In the genomic region with DNA sequence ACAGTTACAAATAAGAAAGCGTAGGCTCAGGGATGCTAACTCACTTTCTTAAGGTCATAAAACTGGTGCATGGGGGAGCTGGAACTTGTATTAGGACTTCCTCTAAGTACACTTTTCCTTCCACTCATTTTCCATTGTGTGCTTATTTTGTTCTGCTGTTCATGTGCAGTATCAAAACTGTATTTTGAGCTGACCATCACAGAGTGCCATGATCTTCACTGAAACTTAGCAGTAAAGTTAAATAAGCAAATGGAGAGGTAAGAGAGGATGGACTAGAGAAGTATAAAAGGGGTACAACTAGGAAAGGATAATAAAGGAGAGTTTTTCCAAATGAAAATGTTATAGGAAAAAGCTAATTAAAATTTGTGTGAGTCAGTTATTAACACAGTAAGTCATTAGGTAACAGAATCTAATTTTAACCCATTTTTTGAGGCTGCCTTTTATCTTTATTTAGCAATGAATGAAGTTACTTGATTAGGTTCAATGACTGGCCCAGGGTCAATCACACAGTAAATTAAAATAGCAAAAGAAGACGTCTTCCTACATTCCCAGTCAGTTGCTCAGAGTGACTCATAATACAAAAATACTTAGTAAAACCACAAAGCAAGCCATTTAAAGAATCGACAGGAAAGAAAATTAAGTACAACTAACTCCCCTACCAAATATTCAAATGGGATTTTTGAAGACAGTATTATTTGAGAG, we compare ENCODE assay signal across 9 cellular contexts.
DNase-seq lines count a peak whose midpoint lies in the region; ATAC-seq and TF ChIP-seq lines count a peak whose summit lies in the region.
"Had no signal": no experiment of that assay in that cellular context is flagged by ENCODE, and none has a peak within 500 bp of the region (broad histone marks: within the 10 kb centered on the region; RNA-seq: fewer than 3 reads in every experiment).

No MANE protein-coding gene starts in this region.

- H3K4me3 ChIP-seq in fibroblast of lung (replicated peaks in 1 of 4; ENCODE audit: control extremely low read depth in 1 of 4, insufficient read depth in 1 of 4, low read depth in 3 of 4, low read length in 4 of 4) (no peak overlapping the region), dorsolateral prefrontal cortex (no peak overlapping the region), Peyer's patch (no peak overlapping the region)

- H3K4me2 ChIP-seq in fibroblast of lung (ENCODE audit: extremely low read depth, insufficient read depth, low read length), result no peak overlapping the region
- no peak overlapping the region for H3K4me2 ChIP-seq in H9 (ENCODE audit: insufficient read depth, insufficient read length, low read length)

- no peak overlapping the region for H3T11ph ChIP-seq in H9 (ENCODE audit: low read length)

- H3K27ac Mint-ChIP-seq in natural killer cell treated with Interleukin-12 subunit alpha and Interleukin-12 subunit beta and Interleukin-15 and Interleukin-18, amount 100 ng/mL, for 72 hours, result peak overlapping the region; percentile 55 to 77
- H3K27ac Mint-ChIP-seq in natural killer cell (no peak overlapping the region), H9 (no peak overlapping the region)

- H2BK5ac ChIP-seq in H9 (ENCODE audit: insufficient read length, low read length), result no peak overlapping the region

- H3K9me3 Mint-ChIP-seq in natural killer cell treated with Interleukin-12 subunit alpha and Interleukin-12 subunit beta and Interleukin-15 and Interleukin-18, amount 100 ng/mL, for 72 hours, result peaks cover under 1% of the 10 kb centered on the region
- H3K9me3 Mint-ChIP-seq in natural killer cell (peaks cover 0 to 4% of the 10 kb centered on the region in 2 donors), H9 (no peaks in the 10 kb centered on the region; a peak in 1 of 5 replicates)

- ATAC-seq in natural killer cell treated with Interleukin-12 subunit alpha and Interleukin-12 subunit beta and Interleukin-15 and Interleukin-18, amount 100 ng/mL, for 72 hours, result peak in 1 of 2 donors; percentile 56
- ATAC-seq in natural killer cell (no peak), SK-N-SH treated with all-trans-retinoic acid at 6 μM for 48 hours (peak; percentile 90)

- H3K4me1 Mint-ChIP-seq in natural killer cell treated with Interleukin-12 subunit alpha and Interleukin-12 subunit beta and Interleukin-15 and Interleukin-18, amount 100 ng/mL, for 72 hours (ENCODE audit: low read depth in 2 of 2), result peaks cover 9 to 19% of the 10 kb centered on the region in 2 donors
- H3K4me1 Mint-ChIP-seq in natural killer cell (peaks cover 9% of the 10 kb centered on the region in 2 donors), H9 (peaks cover 0 to 6% of the 10 kb centered on the region in 2 experiments; a peak in 2 of 4 replicates)

- H2BK12ac ChIP-seq in H9 (ENCODE audit: insufficient read length, low read depth, low read length), result no peak overlapping the region

- no peak overlapping the region for H3K23ac ChIP-seq in H9 (ENCODE audit: insufficient read length, low read depth, low read length)

- no peak overlapping the region for H3K18ac ChIP-seq in H9 (ENCODE audit: insufficient read length, low read depth, low read length)

- no peaks in the 10 kb centered on the region for H3K27me3 ChIP-seq in fibroblast of lung (ENCODE audit: control insufficient read depth, insufficient read depth, low read length)
- H3K27me3 ChIP-seq in H9 (ENCODE audit: insufficient read depth, low read length), result no peaks in the 10 kb centered on the region
- H3K27me3 ChIP-seq in dorsolateral prefrontal cortex, result no peaks in the 10 kb centered on the region
- no peaks in the 10 kb centered on the region for H3K27me3 ChIP-seq in Peyer's patch

- H3K56ac ChIP-seq in H9 (ENCODE audit: insufficient read length, low read depth, low read length), result no peak overlapping the region

- no peak overlapping the region for H3K14ac ChIP-seq in H9 (ENCODE audit: insufficient read depth, low read length)

- H2BK120ac ChIP-seq in H9 (ENCODE audit: low read depth, low read length, poor library complexity, severe bottlenecking), result no peak overlapping the region

- no peak for TF ChIP-seq POLR2A in Peyer's patch (IDR thresholded peaks at IDR 0.05)

- H3K27ac ChIP-seq in fibroblast of lung (ENCODE audit: insufficient read depth, low read length) (no peak overlapping the region), H9 (ENCODE audit: insufficient read length, low read depth, low read length) (no peak overlapping the region), dorsolateral prefrontal cortex (no peak overlapping the region), Peyer's patch (no peak overlapping the region)

- peak overlapping the region; percentile 38 for H3K4me3 Mint-ChIP-seq in natural killer cell treated with Interleukin-12 subunit alpha and Interleukin-12 subunit beta and Interleukin-15 and Interleukin-18, amount 100 ng/mL, for 72 hours
- H3K4me3 Mint-ChIP-seq in natural killer cell, result no peak overlapping the region
- H3K4me3 Mint-ChIP-seq in H9, result no peak overlapping the region

- no peak overlapping the region for H4K5ac ChIP-seq in H9 (ENCODE audit: insufficient read length, low read depth, low read length)

- H2AFZ ChIP-seq in fibroblast of lung (ENCODE audit: low read length) (no peak overlapping the region), H9 (ENCODE audit: low read length) (no peak overlapping the region)

- intact Hi-C loops in natural killer cell (cut with micrococcal nuclease), result no loop called here
- intact Hi-C loops in dorsolateral prefrontal cortex (cut with DNase I), result no loop called here

- no peak overlapping the region for H4K91ac ChIP-seq in H9 (ENCODE audit: insufficient read length, low read depth, low read length)

- H3K23me2 ChIP-seq in H9 (ENCODE audit: insufficient read length, low read depth, low read length, poor library complexity, severe bottlenecking), result no peaks in the 10 kb centered on the region

- H3K9me3 ChIP-seq in fibroblast of lung (ENCODE audit: control insufficient read depth, insufficient read depth, low read depth, low read length) (no peaks in the 10 kb centered on the region), H9 (ENCODE audit: control insufficient read depth, low read depth, low read length) (no peaks in the 10 kb centered on the region), Peyer's patch (no peaks in the 10 kb centered on the region)

- no peaks in the 10 kb centered on the region for H3K27me3 Mint-ChIP-seq in natural killer cell treated with Interleukin-12 subunit alpha and Interleukin-12 subunit beta and Interleukin-15 and Interleukin-18, amount 100 ng/mL, for 72 hours
- H3K27me3 Mint-ChIP-seq in natural killer cell (ENCODE audit: low read depth in 2 of 2) (peaks cover 0 to 6% of the 10 kb centered on the region in 2 donors), H9 (ENCODE audit: low read depth) (no peaks in the 10 kb centered on the region)

- H3K9ac ChIP-seq in fibroblast of lung (ENCODE audit: insufficient read depth, low read length), result no peak overlapping the region
- no peak overlapping the region for H3K9ac ChIP-seq in H9 (ENCODE audit: extremely low read depth, insufficient read length, low read length)

- H3K36me3 ChIP-seq in fibroblast of lung (ENCODE audit: control insufficient read depth, insufficient read depth, low read length), result no peaks in the 10 kb centered on the region
- no peaks in the 10 kb centered on the region for H3K36me3 ChIP-seq in Peyer's patch

- no peak overlapping the region for H3K4ac ChIP-seq in H9 (ENCODE audit: low read depth, low read length)

- peaks cover 3% of the 10 kb centered on the region for H3K36me3 Mint-ChIP-seq in natural killer cell treated with Interleukin-12 subunit alpha and Interleukin-12 subunit beta and Interleukin-15 and Interleukin-18, amount 100 ng/mL, for 72 hours
- H3K36me3 Mint-ChIP-seq in natural killer cell, result peaks cover under 1% of the 10 kb centered on the region
- H3K36me3 Mint-ChIP-seq in H9 (ENCODE audit: insufficient read depth in 1 of 3, low read depth in 3 of 3), result no peaks in the 10 kb centered on the region

- H4K20me1 ChIP-seq in fibroblast of lung (ENCODE audit: control insufficient read depth, extremely low read depth, insufficient read depth, low read length), result no peaks in the 10 kb centered on the region
- H4K20me1 ChIP-seq in H9 (ENCODE audit: control insufficient read depth, insufficient read depth, insufficient read length), result no peaks in the 10 kb centered on the region

- no peak overlapping the region for H2BK20ac ChIP-seq in H9 (ENCODE audit: low read depth, low read length, poor library complexity, severe bottlenecking)

- no peak for DNase-seq in natural killer cell treated with Interleukin-12 subunit alpha and Interleukin-12 subunit beta and Interleukin-15 and Interleukin-18, amount 100 ng/mL, for 72 hours (ENCODE audit: low spot score)
- DNase-seq in natural killer cell, result no peak
- DNase-seq in fibroblast of lung (ENCODE audit: low read depth in 2 of 2), result peak; percentile 85 to 97
- DNase-seq in H9, result no peak
- DNase-seq in NCI-H2107 (lab: John Stamatoyannopoulos, UW), result no peak
- no peak for DNase-seq in dorsolateral prefrontal cortex
- no peak for DNase-seq in Peyer's patch
- DNase-seq: NCI-H1048 had no signal

- H2BK15ac ChIP-seq in H9 (ENCODE audit: low read depth, low read length), result no peak overlapping the region

- H3K79me2 ChIP-seq in fibroblast of lung (ENCODE audit: control insufficient read depth, insufficient read depth, low read length) (no peaks in the 10 kb centered on the region), H9 (ENCODE audit: insufficient read depth, low read length) (no peaks in the 10 kb centered on the region)

- H4K8ac ChIP-seq in H9 (replicated peaks; ENCODE audit: insufficient read length, low read depth, low read length), result no peak overlapping the region

- no peak for TF ChIP-seq CTCF in natural killer cell (IDR thresholded peaks at IDR 0.05)
- TF ChIP-seq CTCF in fibroblast of lung (conservative IDR thresholded peaks at IDR 0.05 in 1 of 2, IDR thresholded peaks at IDR 0.05 in 1 of 2; ENCODE audit: low read depth in 1 of 2, low read length in 2 of 2), result no peak
- no peak for TF ChIP-seq CTCF in H9 (conservative IDR thresholded peaks at IDR 0.05)
- no peak for TF ChIP-seq CTCF in dorsolateral prefrontal cortex (IDR thresholded peaks at IDR 0.05 in 54 of 56, conservative IDR thresholded peaks at IDR 0.05 in 2 of 56; ENCODE audit: low read depth in 1 of 56, partially characterized antibody in 56 of 56)
- no peak for TF ChIP-seq CTCF in Peyer's patch (IDR thresholded peaks at IDR 0.05)

- no peaks in the 10 kb centered on the region for H3K79me1 ChIP-seq in H9 (ENCODE audit: insufficient read depth, low read depth, low read length, poor library complexity, severe bottlenecking)

- WGBS in H9 (ENCODE audit: extremely low coverage, insufficient read length, low lambda C conversion rate), result no CpG with 5 or more reads among the region's 3 CpGs

- no peak overlapping the region for H2AK5ac ChIP-seq in H9 (ENCODE audit: insufficient read length, low read length)

- H3K4me1 ChIP-seq in fibroblast of lung (ENCODE audit: control insufficient read depth, extremely low read depth, insufficient read depth, low read length) (peaks cover 4% of the 10 kb centered on the region), H9 (ENCODE audit: insufficient read depth, low read length) (no peaks in the 10 kb centered on the region), Peyer's patch (no peaks in the 10 kb centered on the region)

TF ChIP-seq in SK-N-SH treated with all-trans-retinoic acid at 6 μM for 48 hours, 23 proteins besides CTCF, POLR2A, EP300 and RAD21 (continues in another document):
- TF ChIP-seq ESRRG (CRISPR knock-in tag; IDR thresholded peaks at IDR 0.05) (no peak), GLIS3 (CRISPR knock-in tag; IDR thresholded peaks at IDR 0.05) (no peak)

Comparison
In these comparisons a context has a peak if more than half of its experiments do, and no peak if none do; other contexts are left out.
1. H3K27ac Mint-ChIP-seq: peak in natural killer cell treated with Interleukin-12 subunit alpha and Interleukin-12 subunit beta and Interleukin-15 and Interleukin-18, amount 100 ng/mL, for 72 hours (2 of 2); none in natural killer cell (0 of 2) and H9 (0 of 3).
2. DNase-seq: peak in fibroblast of lung (2 of 2); none in natural killer cell treated with Interleukin-12 subunit alpha and Interleukin-12 subunit beta and Interleukin-15 and Interleukin-18, amount 100 ng/mL, for 72 hours (single experiment), natural killer cell (single experiment), H9 (single experiment), NCI-H2107 (single experiment), dorsolateral prefrontal cortex (0 of 10) and Peyer's patch (0 of 3).